Comparison of ENCODE assay signal across 10 cellular contexts in genomic region chr17:48575066-48575582, GRCh38. TPM values are rescaled to one million over a fixed set of nuclear protein-coding genes. Genes with fewer than 3 reads are reported as not detected.
DNase-seq lines count a peak whose midpoint lies in the region; ATAC-seq and TF ChIP-seq lines count a peak whose summit lies in the region.
"Had no signal": no experiment of that assay in that cellular context is flagged by ENCODE, and none has a peak within 500 bp of the region (broad histone marks: within the 10 kb centered on the region; RNA-seq: fewer than 3 reads in every experiment).

No MANE protein-coding gene starts in this region.

- intact Hi-C loops in right lobe of liver (cut with DNase I): no loop called here

- H3K27me3 ChIP-seq in right lobe of liver: peaks cover 0 to 22% of the 10 kb centered on the region in 2 donors

- ATAC-seq in right lobe of liver (no peak), GM18868 (IDR thresholded peaks at IDR 0.05; ENCODE audit: unreplicated experiment) (no peak)
- ATAC-seq: psoas muscle had no signal

- no peaks in the 10 kb centered on the region for H3K36me3 ChIP-seq in right lobe of liver

- DNase-seq in DMS79 treated with DMSO at 0.1 percent for 48 hours (lab: John Stamatoyannopoulos, UW): peak; percentile 59
- DNase-seq in SHP77 (lab: John Stamatoyannopoulos, UW): peak; percentile 47 to 55
- DNase-seq in right lobe of liver: no peak
- no peak for DNase-seq in SIG-M5 treated with dmso at 0.1 percent for 504 hours (lab: John Stamatoyannopoulos, UW; ENCODE audit: unreplicated experiment)
- no peak for DNase-seq in NCI-H510A (lab: John Stamatoyannopoulos, UW)
- DNase-seq: activated CD4-positive, CD25-positive, alpha-beta regulatory T cell; activated effector memory CD4-positive, alpha-beta T cell treated with Interleukin-2 at 50 U/mL for 16 hours; effector CD8-positive, alpha-beta T cell; psoas muscle had no signal

- H3K27ac ChIP-seq in right lobe of liver: peak overlapping the region in 2 of 3 donors; percentile 52 to 63

- H3K4me3 ChIP-seq in right lobe of liver: no peak overlapping the region

- WGBS in right lobe of liver (ENCODE audit: insufficient coverage, low coverage, low lambda C conversion rate, missing lambda C conversion rate): 12% methylated on average over 7 of the region's 7 CpGs

- TF ChIP-seq POLR2A in right lobe of liver (IDR thresholded peaks at IDR 0.05): no peak

- H3K4me1 ChIP-seq in right lobe of liver: peaks cover 0 to 7% (median 0%) of the 10 kb centered on the region in 4 donors
- H3K4me1 ChIP-seq: psoas muscle had no signal

- TF ChIP-seq CTCF in right lobe of liver (IDR thresholded peaks at IDR 0.05): no peak

- H3K9me3 ChIP-seq in right lobe of liver: no peaks in the 10 kb centered on the region
- H3K9me3 ChIP-seq: psoas muscle had no signal

RNA-seq across cellular contexts. Expression of gene HOXB4, which starts 3.0 kb away (rescaled TPM):
- total RNA-seq in right lobe of liver: 1 to 10 TPM in 1 of 6 experiments, under 1 TPM in 5; 0.31 to 1.1 (median 0.68) TPM

RNA-seq across cellular contexts. Expression of gene HOXB3, which starts 14.9 kb away (rescaled TPM):
- 1 to 10 TPM in 5 of 6 experiments, under 1 TPM in 1; 0.99 to 3.2 (median 2.6) TPM for total RNA-seq in right lobe of liver

RNA-seq across cellular contexts. Expression of gene HOXB5, which starts 18.5 kb away (rescaled TPM):
- under 1 TPM in 5 of 6 experiments, not detected in 1; 0.11 to 0.29 (median 0.19) TPM for total RNA-seq in right lobe of liver

RNA-seq across cellular contexts. Expression of gene HOXB6, which starts 29.7 kb away (rescaled TPM):
- total RNA-seq in right lobe of liver: under 1 TPM; 0.18 to 0.83 (median 0.56) TPM

RNA-seq across cellular contexts. Expression of gene HOXB2, which starts 30.2 kb away (rescaled TPM):
- total RNA-seq in right lobe of liver: 1 to 10 TPM; 1.1 to 1.9 (median 1.5) TPM

Comparison
In these comparisons a context has a peak if more than half of its experiments do, and no peak if none do; other contexts are left out.
1. DNase-seq: peak in DMS79 treated with DMSO at 0.1 percent for 48 hours (single experiment) and SHP77 (2 of 2); none in right lobe of liver (0 of 3), SIG-M5 treated with dmso at 0.1 percent for 504 hours (single experiment) and NCI-H510A (single experiment).